ENCODE assay signal across 21 cellular contexts in genomic region chr4:164215113-164215741, GRCh38.
DNase-seq lines count a peak whose midpoint lies in the region; ATAC-seq and TF ChIP-seq lines count a peak whose summit lies in the region.
"Had no signal": no experiment of that assay in that cellular context is flagged by ENCODE, and none has a peak within 500 bp of the region (broad histone marks: within the 10 kb centered on the region; RNA-seq: fewer than 3 reads in every experiment).

No MANE protein-coding gene starts in this region.

- no peaks in the 10 kb centered on the region for H3K9me2 ChIP-seq in GM23338 (ENCODE audit: insufficient read depth)

- no peak overlapping the region for H3K4ac ChIP-seq in mesendoderm (ENCODE audit: low read depth, low read length)

- no peak overlapping the region for H4K5ac ChIP-seq in mesendoderm (ENCODE audit: low read length)

- H3K27ac ChIP-seq in GM23338 (ENCODE audit: low read depth) (no peak overlapping the region), osteoblast (ENCODE audit: low read depth, low read length) (no peak overlapping the region), mesendoderm (ENCODE audit: low read depth, low read length) (no peak overlapping the region)
- H3K27ac ChIP-seq: C4-2B, RWPE1, SJSA1 had no signal

- H3K18ac ChIP-seq in mesendoderm (ENCODE audit: low read length): no peak overlapping the region

- H4K20me1 ChIP-seq in GM23338 (replicated peaks; ENCODE audit: insufficient read depth) (no peaks in the 10 kb centered on the region), osteoblast (ENCODE audit: insufficient read depth, low read length) (no peaks in the 10 kb centered on the region)

- H3K9me3 Mint-ChIP-seq in GM23338: peaks cover 3% of the 10 kb centered on the region
- peaks cover 4% of the 10 kb centered on the region for H3K9me3 Mint-ChIP-seq in mesothelial cell of epicardium

- peak overlapping the region; percentile 35; the same call in 1 of the 2 replicates for H2AFZ ChIP-seq in GM23338
- H2AFZ ChIP-seq in osteoblast (ENCODE audit: low read length): no peak overlapping the region

- H3K36me3 ChIP-seq in GM23338 (ENCODE audit: insufficient read depth) (no peaks in the 10 kb centered on the region), osteoblast (ENCODE audit: insufficient read depth, low read length) (no peaks in the 10 kb centered on the region), mesendoderm (ENCODE audit: control insufficient read depth, insufficient read depth, low read length) (no peaks in the 10 kb centered on the region)
- H3K36me3 ChIP-seq: HAP-1, SJSA1 had no signal

- H3K36me3 Mint-ChIP-seq in GM23338 (ENCODE audit: low read depth): peaks cover 4% of the 10 kb centered on the region; the same call in 2 of the 3 replicates
- H3K36me3 Mint-ChIP-seq in mesothelial cell of epicardium: no peaks in the 10 kb centered on the region

- ATAC-seq in GM23338: no peak; the same call in 1 of the 3 replicates
- no peak for ATAC-seq in HG03280 (IDR thresholded peaks at IDR 0.05; ENCODE audit: unreplicated experiment)

- H4K8ac ChIP-seq in mesendoderm (ENCODE audit: low read depth, low read length): no peak overlapping the region

- H3K4me1 ChIP-seq in GM23338 (ENCODE audit: insufficient read depth) (no peaks in the 10 kb centered on the region), osteoblast (ENCODE audit: insufficient read depth, low read length) (no peaks in the 10 kb centered on the region), mesendoderm (ENCODE audit: control insufficient read depth, low read depth, low read length) (no peaks in the 10 kb centered on the region)
- H3K4me1 ChIP-seq: HAP-1 had no signal

- TF ChIP-seq CTCF in GM23338 (conservative IDR thresholded peaks at IDR 0.05; ENCODE audit: low read depth in 2 of 2) (no peak), osteoblast (IDR thresholded peaks at IDR 0.05; ENCODE audit: extremely low read depth, low read depth, low read length) (no peak), mesothelial cell of epicardium (IDR thresholded peaks at IDR 0.05; ENCODE audit: unreplicated experiment) (no peak)

- H3K9ac ChIP-seq in mesendoderm (ENCODE audit: low read length): no peak overlapping the region

- H3K27ac Mint-ChIP-seq in GM23338 (no peak overlapping the region), mesothelial cell of epicardium (no peak overlapping the region)
- H3K27ac Mint-ChIP-seq: T-helper 2 cell treated with Interferon-gamma antibody and Interleukin-4, amounts not matched to agents 5 μg/mL and 100 μg/mL, for 36 hours had no signal

- H2BK5ac ChIP-seq in mesendoderm (ENCODE audit: low read length): no peak overlapping the region

- DNase-seq in GM23338 (ENCODE audit: low spot score): peak; percentile 29
- DNase-seq in NCI-H748 (lab: John Stamatoyannopoulos, UW; ENCODE audit: unreplicated experiment): peak; percentile 69
- DNase-seq in SK-N-DZ (ENCODE audit: low spot score): peak; percentile 6
- peak; percentile 32 for DNase-seq in osteoblast (ENCODE audit: insufficient read length, low spot score, missing footprints)
- no peak for DNase-seq in mesendoderm
- no peak for DNase-seq in mesothelial cell of epicardium (ENCODE audit: low spot score in 2 of 2, unreplicated experiment in 2 of 2)
- no peak for DNase-seq in DMS79 (lab: John Stamatoyannopoulos, UW)
- DNase-seq: ACHN, DMS153, EL, NCI-H1417, NCI-H1930, NCI-H2171, NCI-H82, OCI-M1 had no signal

- H3K4me1 Mint-ChIP-seq in GM23338 (peaks cover 4% of the 10 kb centered on the region; the same call in 1 of the 3 replicates), mesothelial cell of epicardium (peaks cover 9% of the 10 kb centered on the region)

- H3K27me3 ChIP-seq in GM23338 (ENCODE audit: insufficient read depth): no peaks in the 10 kb centered on the region
- no peaks in the 10 kb centered on the region for H3K27me3 ChIP-seq in osteoblast (ENCODE audit: insufficient read depth, low read length)
- no peaks in the 10 kb centered on the region for H3K27me3 ChIP-seq in mesendoderm (ENCODE audit: insufficient read depth, low read length, poor library complexity)
- H3K27me3 ChIP-seq: SJSA1 had no signal

- H3K4me3 Mint-ChIP-seq in GM23338: no peak overlapping the region
- H3K4me3 Mint-ChIP-seq in mesothelial cell of epicardium: no peak overlapping the region
- H3K4me3 Mint-ChIP-seq: T-helper 2 cell treated with Interferon-gamma antibody and Interleukin-4, amounts not matched to agents 5 μg/mL and 100 μg/mL, for 36 hours had no signal

- no peaks in the 10 kb centered on the region for H3K9me3 ChIP-seq in osteoblast (ENCODE audit: low read depth, low read length)
- H3K9me3 ChIP-seq: HAP-1, SJSA1 had no signal

- H2BK120ac ChIP-seq in mesendoderm (ENCODE audit: low read depth, low read length): no peak overlapping the region

- H3K27me3 Mint-ChIP-seq in GM23338 (ENCODE audit: insufficient read depth, low read depth, poor library complexity) (no peaks in the 10 kb centered on the region), mesothelial cell of epicardium (ENCODE audit: low read depth) (no peaks in the 10 kb centered on the region)

- H2BK15ac ChIP-seq in mesendoderm (replicated peaks; ENCODE audit: low read depth): no peak overlapping the region

- H3K56ac ChIP-seq in mesendoderm (ENCODE audit: low read length): no peak overlapping the region

- H3K4me2 ChIP-seq in GM23338: no peak overlapping the region
- H3K4me2 ChIP-seq in osteoblast (ENCODE audit: insufficient read depth, low read length): no peak overlapping the region
- H3K4me2 ChIP-seq in mesendoderm (ENCODE audit: low read length): no peak overlapping the region

- H2AK5ac ChIP-seq in mesendoderm (ENCODE audit: low read length): no peak overlapping the region

- H3K79me2 ChIP-seq in GM23338 (replicated peaks; ENCODE audit: insufficient read depth): no peaks in the 10 kb centered on the region
- no peaks in the 10 kb centered on the region for H3K79me2 ChIP-seq in osteoblast (ENCODE audit: insufficient read depth, low read length)
- H3K79me2 ChIP-seq in mesendoderm (ENCODE audit: control insufficient read depth, insufficient read depth, low read length): no peaks in the 10 kb centered on the region

- H3F3A ChIP-seq in GM23338 (replicated peaks; ENCODE audit: low read depth): no peaks in the 10 kb centered on the region

- no peaks in the 10 kb centered on the region for H3K79me1 ChIP-seq in mesendoderm (ENCODE audit: low read length)

- H3K4me3 ChIP-seq in GM23338 (no peak overlapping the region), osteoblast (ENCODE audit: insufficient read depth, low read length) (no peak overlapping the region), mesendoderm (ENCODE audit: low read length) (no peak overlapping the region)
- H3K4me3 ChIP-seq: HAP-1, SJSA1 had no signal

- H3K23ac ChIP-seq in mesendoderm (ENCODE audit: low read length): no peak overlapping the region

- no CpG with 5 or more reads among the region's 13 CpGs for WGBS in mesendoderm (ENCODE audit: extremely low coverage, insufficient coverage, low lambda C conversion rate)

TF ChIP-seq in GM23338, 12 proteins besides CTCF, POLR2A, EP300 and RAD21 (continues in another document):
- no peak for TF ChIP-seq ETS1 (IDR thresholded peaks at IDR 0.05)
- TF ChIP-seq, protein P1, sequence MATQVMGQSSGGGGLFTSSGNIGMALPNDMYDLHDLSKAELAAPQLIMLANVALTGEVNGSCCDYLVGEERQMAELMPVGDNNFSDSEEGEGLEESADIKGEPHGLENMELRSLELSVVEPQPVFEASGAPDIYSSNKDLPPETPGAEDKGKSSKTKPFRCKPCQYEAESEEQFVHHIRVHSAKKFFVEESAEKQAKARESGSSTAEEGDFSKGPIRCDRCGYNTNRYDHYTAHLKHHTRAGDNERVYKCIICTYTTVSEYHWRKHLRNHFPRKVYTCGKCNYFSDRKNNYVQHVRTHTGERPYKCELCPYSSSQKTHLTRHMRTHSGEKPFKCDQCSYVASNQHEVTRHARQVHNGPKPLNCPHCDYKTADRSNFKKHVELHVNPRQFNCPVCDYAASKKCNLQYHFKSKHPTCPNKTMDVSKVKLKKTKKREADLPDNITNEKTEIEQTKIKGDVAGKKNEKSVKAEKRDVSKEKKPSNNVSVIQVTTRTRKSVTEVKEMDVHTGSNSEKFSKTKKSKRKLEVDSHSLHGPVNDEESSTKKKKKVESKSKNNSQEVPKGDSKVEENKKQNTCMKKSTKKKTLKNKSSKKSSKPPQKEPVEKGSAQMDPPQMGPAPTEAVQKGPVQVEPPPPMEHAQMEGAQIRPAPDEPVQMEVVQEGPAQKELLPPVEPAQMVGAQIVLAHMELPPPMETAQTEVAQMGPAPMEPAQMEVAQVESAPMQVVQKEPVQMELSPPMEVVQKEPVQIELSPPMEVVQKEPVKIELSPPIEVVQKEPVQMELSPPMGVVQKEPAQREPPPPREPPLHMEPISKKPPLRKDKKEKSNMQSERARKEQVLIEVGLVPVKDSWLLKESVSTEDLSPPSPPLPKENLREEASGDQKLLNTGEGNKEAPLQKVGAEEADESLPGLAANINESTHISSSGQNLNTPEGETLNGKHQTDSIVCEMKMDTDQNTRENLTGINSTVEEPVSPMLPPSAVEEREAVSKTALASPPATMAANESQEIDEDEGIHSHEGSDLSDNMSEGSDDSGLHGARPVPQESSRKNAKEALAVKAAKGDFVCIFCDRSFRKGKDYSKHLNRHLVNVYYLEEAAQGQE (IDR thresholded peaks at IDR 0.05; ENCODE audit: unreplicated experiment): no peak
- no peak for TF ChIP-seq EZH2phosphoT487 (IDR thresholded peaks at IDR 0.05; ENCODE audit: unreplicated experiment)
- no peak for TF ChIP-seq POLR2AphosphoS5 (IDR thresholded peaks at IDR 0.05; ENCODE audit: low read depth)

Comparison
In these comparisons a context has a peak if more than half of its experiments do, and no peak if none do; other contexts are left out.
1. DNase-seq: peak in GM23338 (single experiment), NCI-H748 (single experiment), SK-N-DZ (single experiment) and osteoblast (single experiment); none in mesendoderm (single experiment), mesothelial cell of epicardium (0 of 2) and DMS79 (single experiment).